ENCODE assay signal across 26 cellular contexts in the genomic region with DNA sequence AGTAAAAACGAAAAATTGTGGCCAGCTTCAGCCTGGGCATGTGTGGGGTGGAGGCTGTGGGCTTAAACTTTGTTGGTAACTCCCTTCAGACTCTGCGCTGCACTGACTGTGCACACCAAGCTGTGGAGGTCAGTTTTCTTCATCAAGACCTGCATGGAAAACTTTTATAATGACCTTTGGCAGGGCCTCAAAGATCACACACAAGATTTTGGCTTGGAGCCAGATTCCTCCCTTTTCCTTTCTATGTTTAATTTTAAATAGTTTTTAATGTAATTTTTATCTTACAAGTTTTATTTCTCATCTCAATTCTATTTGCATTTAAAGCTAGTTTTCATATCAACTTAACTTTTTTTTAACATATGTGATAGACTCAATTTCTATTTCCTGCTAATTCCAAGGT.
DNase-seq lines count a peak whose midpoint lies in the region; ATAC-seq, FAIRE-seq and TF ChIP-seq lines count a peak whose summit lies in the region.
"Had no signal": no experiment of that assay in that cellular context is flagged by ENCODE, and none has a peak within 500 bp of the region (broad histone marks: within the 10 kb centered on the region; RNA-seq: fewer than 3 reads in every experiment).

No MANE protein-coding gene starts in this region.

- DNase-seq in NCI-H2029 treated with DMSO at 0.1 percent for 48 hours (lab: John Stamatoyannopoulos, UW), result peak; percentile 0
- DNase-seq in NCI-H2029 (lab: John Stamatoyannopoulos, UW), result no peak
- DNase-seq in GM12878 (ENCODE audit: low read depth, low spot score), result no peak
- peak; percentile 4 for DNase-seq in endothelial cell of umbilical vein (ENCODE audit: low read depth, low spot score)
- DNase-seq in activated T-helper 2 cell treated with anti-CD3 and anti-CD28 coated beads, Interferon-gamma antibody, Interleukin-2, Interleukin-4, amounts not matched to agents 10 μg/mL and 5 μg/mL and 100 μg/mL, durations not matched to agents 14 hours and 24 hours and 36 hours (ENCODE audit: low spot score), result no peak
- DNase-seq: CD4-positive, alpha-beta memory T cell; COR-L47; DND-41; GM23248; H9; KG1; NCI-H1048; NCI-H1436; NCI-H187; NCI-H226; NCI-H510A; PC-3; T-helper 2 cell had no signal

- H3K4me1 ChIP-seq in GM12878 (ENCODE audit: control insufficient read depth, insufficient read depth, low read length) (no peaks in the 10 kb centered on the region), endothelial cell of umbilical vein (ENCODE audit: control insufficient read depth, extremely low read depth, insufficient read depth, low read length) (peaks cover 3% of the 10 kb centered on the region)
- H3K4me1 ChIP-seq: BLaER1 treated with 17β-estradiol and CSF1 and Interleukin-3, amounts not matched to agents 10 nM and 100 nM; SJSA1 had no signal

- H3K4me2 ChIP-seq in GM12878 (ENCODE audit: control insufficient read depth, insufficient read depth) (no peak overlapping the region), endothelial cell of umbilical vein (ENCODE audit: insufficient read depth, low read length) (no peak overlapping the region)
- H3K4me2 ChIP-seq: BLaER1 treated with 17β-estradiol and CSF1 and Interleukin-3, amounts not matched to agents 10 nM and 100 nM had no signal

- POLR2A ChIA-PET in GM12878 (lab: Charles Lee) (no interaction called here), endothelial cell of umbilical vein (lab: Charles Lee) (no interaction called here)

- no peaks in the 10 kb centered on the region for H3K36me3 Mint-ChIP-seq in activated T-helper 2 cell treated with anti-CD3 and anti-CD28 coated beads, Interferon-gamma antibody, Interleukin-2, Interleukin-4, amounts not matched to agents 10 μg/mL and 5 μg/mL and 100 μg/mL, durations not matched to agents 14 hours and 24 hours and 36 hours (ENCODE audit: low read depth)
- H3K36me3 Mint-ChIP-seq: CD4-positive, alpha-beta memory T cell had no signal

- TF ChIP-seq CTCF in GM12878 (IDR thresholded peaks at IDR 0.05 in 2 of 3, conservative IDR thresholded peaks at IDR 0.05 in 1 of 3; ENCODE audit: control insufficient read depth in 2 of 3, extremely low read depth in 1 of 3, insufficient read depth in 1 of 3, low read depth in 3 of 3, low read length in 3 of 3) (no peak), endothelial cell of umbilical vein (IDR thresholded peaks at IDR 0.05; ENCODE audit: extremely low read depth in 1 of 2, insufficient read depth in 1 of 2, low read depth in 1 of 2, low read length in 2 of 2) (no peak)

- ATAC-seq in GM12878 (peak; percentile 30; the same call in 1 of the 3 replicates), GM18498 (IDR thresholded peaks at IDR 0.05; ENCODE audit: unreplicated experiment) (no peak), GM21717 (IDR thresholded peaks at IDR 0.05; ENCODE audit: unreplicated experiment) (no peak)
- ATAC-seq: PC-3, Right ventricle myocardium inferior had no signal

- SMC1A ChIA-PET in GM12878 (lab: Charles Lee; ENCODE audit: uncharacterized antibody, unreplicated experiment), result interaction anchor here (1.5 kb wide), 1 partner anchor 9 kb away, joined by 3 read pairs; no protein-coding TSS in a partner anchor

- H2AFZ ChIP-seq in GM12878 (ENCODE audit: control insufficient read depth, low read depth, low read length) (no peak overlapping the region), endothelial cell of umbilical vein (ENCODE audit: low read depth, low read length) (no peak overlapping the region)
- H2AFZ ChIP-seq: GM23248 had no signal

- H4K20me1 ChIP-seq in GM12878 (ENCODE audit: control insufficient read depth, insufficient read depth) (no peaks in the 10 kb centered on the region), endothelial cell of umbilical vein (replicated peaks; ENCODE audit: control insufficient read depth, extremely low read depth, insufficient read depth, low read length) (no peaks in the 10 kb centered on the region)
- H4K20me1 ChIP-seq: BLaER1 treated with 17β-estradiol and CSF1 and Interleukin-3, amounts not matched to agents 10 nM and 100 nM had no signal

- H3K9me3 Mint-ChIP-seq in activated T-helper 2 cell treated with anti-CD3 and anti-CD28 coated beads, Interferon-gamma antibody, Interleukin-2, Interleukin-4, amounts not matched to agents 10 μg/mL and 5 μg/mL and 100 μg/mL, durations not matched to agents 14 hours and 24 hours and 36 hours, result peaks cover 9% of the 10 kb centered on the region
- H3K9me3 Mint-ChIP-seq: H9 had no signal

- H3K36me3 ChIP-seq in GM12878 (ENCODE audit: control insufficient read depth in 2 of 2, insufficient read depth in 2 of 2, low read length in 1 of 2), result no peaks in the 10 kb centered on the region
- no peaks in the 10 kb centered on the region for H3K36me3 ChIP-seq in endothelial cell of umbilical vein (ENCODE audit: control insufficient read depth in 2 of 2, extremely low read depth in 1 of 2, insufficient read depth in 2 of 2, low read length in 2 of 2)
- H3K36me3 ChIP-seq: BLaER1 treated with 17β-estradiol and CSF1 and Interleukin-3, amounts not matched to agents 10 nM and 100 nM; SJSA1 had no signal

- H3K27me3 Mint-ChIP-seq in activated T-helper 2 cell treated with anti-CD3 and anti-CD28 coated beads, Interferon-gamma antibody, Interleukin-2, Interleukin-4, amounts not matched to agents 10 μg/mL and 5 μg/mL and 100 μg/mL, durations not matched to agents 14 hours and 24 hours and 36 hours (ENCODE audit: low read depth), result no peaks in the 10 kb centered on the region
- H3K27me3 Mint-ChIP-seq: CD4-positive, alpha-beta memory T cell had no signal

- no peak overlapping the region for H3K27ac Mint-ChIP-seq in activated T-helper 2 cell treated with anti-CD3 and anti-CD28 coated beads, Interferon-gamma antibody, Interleukin-2, Interleukin-4, amounts not matched to agents 10 μg/mL and 5 μg/mL and 100 μg/mL, durations not matched to agents 14 hours and 24 hours and 36 hours
- H3K27ac Mint-ChIP-seq: CD4-positive, alpha-beta memory T cell had no signal

- H3K4me3 ChIP-seq in GM12878, result no peak overlapping the region
- H3K4me3 ChIP-seq in endothelial cell of umbilical vein (replicated peaks in 1 of 3; ENCODE audit: insufficient read depth in 1 of 3, low read depth in 1 of 3, low read length in 3 of 3), result no peak overlapping the region
- H3K4me3 ChIP-seq: BLaER1 treated with 17β-estradiol and CSF1 and Interleukin-3, amounts not matched to agents 10 nM and 100 nM; GM23248; SJSA1 had no signal

- TF ChIP-seq POLR2A in GM12878 (IDR thresholded peaks at IDR 0.05; ENCODE audit: low read depth, low read length) (no peak), endothelial cell of umbilical vein (IDR thresholded peaks at IDR 0.05; ENCODE audit: low read depth, low read length) (no peak)

- TF ChIP-seq EP300 in Ishikawa (IDR thresholded peaks at IDR 0.05; ENCODE audit: borderline replicate concordance), result no peak
- no peak for TF ChIP-seq EP300 in GM12878 (IDR thresholded peaks at IDR 0.05; ENCODE audit: borderline replicate concordance in 1 of 2, control insufficient read depth in 1 of 2, low read depth in 2 of 2, low read length in 2 of 2)

- no peaks in the 10 kb centered on the region for H3K27me3 ChIP-seq in GM12878 (replicated peaks in 1 of 2; ENCODE audit: control insufficient read depth in 2 of 2, insufficient read depth in 2 of 2, low read length in 1 of 2)
- H3K27me3 ChIP-seq in endothelial cell of umbilical vein (ENCODE audit: control insufficient read depth in 2 of 2, insufficient read depth in 2 of 2, low read length in 2 of 2), result no peaks in the 10 kb centered on the region
- H3K27me3 ChIP-seq: BLaER1 treated with 17β-estradiol and CSF1 and Interleukin-3, amounts not matched to agents 10 nM and 100 nM; SJSA1 had no signal

- H3K9me3 ChIP-seq in GM12878 (replicated peaks; ENCODE audit: control insufficient read depth, insufficient read depth, low read length) (no peaks in the 10 kb centered on the region), endothelial cell of umbilical vein (replicated peaks; ENCODE audit: control insufficient read depth, insufficient read depth, low read length) (no peaks in the 10 kb centered on the region)
- H3K9me3 ChIP-seq: BLaER1 treated with 17β-estradiol and CSF1 and Interleukin-3, amounts not matched to agents 10 nM and 100 nM; SJSA1 had no signal

- TF ChIP-seq RAD21 in Ishikawa (IDR thresholded peaks at IDR 0.05; ENCODE audit: low read depth), result no peak
- TF ChIP-seq RAD21 in GM12878 (IDR thresholded peaks at IDR 0.05; ENCODE audit: insufficient read depth, low read depth, low read length), result no peak

- H3K4me1 Mint-ChIP-seq in activated T-helper 2 cell treated with anti-CD3 and anti-CD28 coated beads, Interferon-gamma antibody, Interleukin-2, Interleukin-4, amounts not matched to agents 10 μg/mL and 5 μg/mL and 100 μg/mL, durations not matched to agents 14 hours and 24 hours and 36 hours (ENCODE audit: low read depth), result no peaks in the 10 kb centered on the region
- H3K4me1 Mint-ChIP-seq: CD4-positive, alpha-beta memory T cell; H9 had no signal

- dilution Hi-C loops in endothelial cell of umbilical vein (cut with MboI; ENCODE audit: extremely low pct_ligation_motif_present, low sequenced_read_pairs), result no loop called here

- in situ Hi-C loops in GM12878 (cut with MboI), result no loop called here

- H3K27ac ChIP-seq in GM12878 (ENCODE audit: control insufficient read depth, insufficient read depth), result no peak overlapping the region
- H3K27ac ChIP-seq in endothelial cell of umbilical vein (ENCODE audit: insufficient read depth, low read depth, low read length), result no peak overlapping the region
- H3K27ac ChIP-seq: BLaER1 treated with 17β-estradiol and CSF1 and Interleukin-3, amounts not matched to agents 10 nM and 100 nM; GM23248; SJSA1 had no signal

- H3K79me2 ChIP-seq in GM12878 (ENCODE audit: control insufficient read depth, insufficient read depth, low read length) (no peaks in the 10 kb centered on the region), endothelial cell of umbilical vein (ENCODE audit: control insufficient read depth, insufficient read depth, low read length) (no peaks in the 10 kb centered on the region)

- RAD21 ChIA-PET in GM12878 (lab: Charles Lee; ENCODE audit: unreplicated experiment), result interaction anchor here (0.7 kb wide), 1 partner anchor 132 kb away, joined by 3 read pairs; no protein-coding TSS in a partner anchor

- intact Hi-C loops in GM12878 (cut with micrococcal nuclease; ENCODE audit: unreplicated experiment), result no loop called here
- intact Hi-C loops in endothelial cell of umbilical vein (cut with micrococcal nuclease), result no loop called here
- intact Hi-C loops in activated T-helper 2 cell treated with anti-CD3 and anti-CD28 coated beads, Interferon-gamma antibody, Interleukin-2, Interleukin-4, amounts not matched to agents 10 μg/mL and 5 μg/mL and 100 μg/mL, durations not matched to agents 14 hours and 24 hours and 36 hours (cut with micrococcal nuclease), result no loop called here

- no TSS peak for BruUV-seq in GM12878 (replicated peaks; lab: Mats Ljungman, UMichigan)
- no TSS peak for BruUV-seq in endothelial cell of umbilical vein (replicated peaks; lab: Mats Ljungman, UMichigan)

- FAIRE-seq in GM12878 (lab: Jason Lieb, UNC) (no peak), endothelial cell of umbilical vein (lab: Jason Lieb, UNC) (no peak)
- FAIRE-seq: GM18507, HTR-8/SVneo had no signal

- H3K4me3 Mint-ChIP-seq in activated T-helper 2 cell treated with anti-CD3 and anti-CD28 coated beads, Interferon-gamma antibody, Interleukin-2, Interleukin-4, amounts not matched to agents 10 μg/mL and 5 μg/mL and 100 μg/mL, durations not matched to agents 14 hours and 24 hours and 36 hours (ENCODE audit: low read depth), result no peak overlapping the region
- H3K4me3 Mint-ChIP-seq: CD4-positive, alpha-beta memory T cell; H9 had no signal

- CTCF ChIA-PET in GM12878 (lab: Yijun Ruan, JAX) (no interaction called here), endothelial cell of umbilical vein (lab: Charles Lee) (interaction anchor here (1.5 kb wide), 1 partner anchor 62 kb away, joined by 3 read pairs; no protein-coding TSS in a partner anchor)

- no peaks in the 10 kb centered on the region for H3K9me1 ChIP-seq in endothelial cell of umbilical vein (replicated peaks; ENCODE audit: control insufficient read depth, extremely low read depth, insufficient read depth, low read length)

- no peak overlapping the region for H3K9ac ChIP-seq in GM12878 (ENCODE audit: control insufficient read depth, insufficient read depth, low read length)
- no peak overlapping the region for H3K9ac ChIP-seq in endothelial cell of umbilical vein (replicated peaks; ENCODE audit: extremely low read depth, insufficient read depth, low read length)
- H3K9ac ChIP-seq: BLaER1 treated with 17β-estradiol and CSF1 and Interleukin-3, amounts not matched to agents 10 nM and 100 nM; GM23248 had no signal

- WGBS in GM12878 (ENCODE audit: insufficient coverage, insufficient replicate concordance, low lambda C conversion rate, missing lambda C conversion rate), result 25% methylated on average over 2 of the region's 2 CpGs

Comparison
In these comparisons a context has a peak if more than half of its experiments do, and no peak if none do; other contexts are left out.
1. DNase-seq: peak in NCI-H2029 treated with DMSO at 0.1 percent for 48 hours (single experiment) and endothelial cell of umbilical vein (single experiment); none in NCI-H2029 (single experiment), GM12878 (single experiment) and activated T-helper 2 cell treated with anti-CD3 and anti-CD28 coated beads, Interferon-gamma antibody, Interleukin-2, Interleukin-4, amounts not matched to agents 10 μg/mL and 5 μg/mL and 100 μg/mL, durations not matched to agents 14 hours and 24 hours and 36 hours (single experiment).